11 cellular contexts compared by ENCODE assay signal in the genomic region with DNA sequence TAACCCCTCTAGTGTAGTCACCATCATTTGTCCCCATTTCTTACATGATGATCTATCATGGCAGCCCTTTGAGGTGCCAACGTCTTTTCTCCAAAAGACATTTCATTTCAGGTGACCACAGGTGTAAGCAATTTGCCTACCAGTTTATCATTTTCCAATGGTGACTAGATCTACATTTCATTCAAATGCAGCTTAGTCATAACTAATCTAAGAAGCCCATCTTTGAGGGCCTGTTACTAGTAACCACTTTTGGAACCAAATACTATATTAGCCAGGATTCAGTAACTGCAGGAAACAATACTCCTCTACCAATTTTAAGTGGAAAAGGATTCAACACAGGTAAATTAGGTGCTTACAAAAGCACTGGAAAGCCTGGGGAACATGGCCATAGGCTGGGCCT. TPM values are rescaled to one million over a fixed set of nuclear protein-coding genes. Genes with fewer than 3 reads are reported as not detected.
"Had no signal": no experiment of that assay in that cellular context is flagged by ENCODE, and none has a peak within 500 bp of the region (broad histone marks: within the 10 kb centered on the region; RNA-seq: fewer than 3 reads in every experiment).

No MANE protein-coding gene starts in this region.

- H2AFZ ChIP-seq: GM23338 had no signal

- H3K4me2 ChIP-seq: GM23338 had no signal

- H3K9me3 ChIP-seq: HAP-1 had no signal

- FAIRE-seq: H1, H54 had no signal

- H3K4me3 ChIP-seq: GM23338, HAP-1 had no signal

- DNase-seq: GOT3, H7, H9, HCEC 1CT, HFFc6 had no signal

- ATAC-seq: GM23338, HCT116 had no signal

RNA-seq across cellular contexts. Expression of gene HPCA, which starts 45.5 kb away (rescaled TPM):
- total RNA-seq: H4 had no signal
